34 cellular contexts compared by ENCODE assay signal in the genomic region with DNA sequence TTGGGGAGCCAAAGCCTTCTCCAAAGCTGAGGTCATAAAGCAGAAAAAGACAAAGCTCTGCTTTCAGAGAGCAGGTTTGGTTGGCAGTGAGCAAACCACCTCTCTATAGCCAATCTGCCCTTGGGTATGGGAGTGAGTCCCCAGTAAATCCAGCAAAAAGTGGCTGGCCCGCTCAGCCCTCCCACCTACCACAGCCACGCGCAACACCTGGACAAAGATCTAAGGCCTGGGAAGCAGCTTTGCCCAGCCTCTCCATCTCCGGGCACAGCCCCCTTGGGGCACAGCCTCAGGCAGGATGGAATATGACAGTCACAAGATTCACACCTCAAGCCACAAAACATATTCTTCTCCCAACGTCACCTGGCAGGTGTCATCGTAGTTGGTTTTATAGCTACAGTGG.
"Had no signal": no experiment of that assay in that cellular context is flagged by ENCODE, and none has a peak within 500 bp of the region (broad histone marks: within the 10 kb centered on the region; RNA-seq: fewer than 3 reads in every experiment).

No MANE protein-coding gene starts in this region.

- H3K27ac Mint-ChIP-seq: activated CD4-positive, alpha-beta memory T cell treated with anti-CD3 and anti-CD28 coated beads, Interleukin-2, amount 10 ng/mL, durations not matched to agents 7 days and 5 days; activated CD4-positive, alpha-beta T cell treated with anti-CD3 and anti-CD28 coated beads for 36 hours; activated CD4-positive, alpha-beta T cell treated with anti-CD3 and anti-CD28 coated beads, Interleukin-2, amount 10 ng/mL, durations not matched to agents 7 days and 5 days; activated CD8-positive, alpha-beta memory T cell treated with anti-CD3 and anti-CD28 coated beads, Interleukin-2, amount 10 ng/mL, durations not matched to agents 7 days and 5 days; activated CD8-positive, alpha-beta T cell treated with anti-CD3 and anti-CD28 coated beads, Interleukin-2, amount 10 ng/mL, durations not matched to agents 7 days and 5 days; activated naive CD4-positive, alpha-beta T cell treated with anti-CD3 and anti-CD28 coated beads, Interleukin-2, amount 10 ng/mL, durations not matched to agents 7 days and 5 days; activated naive CD4-positive, alpha-beta T cell treated with anti-CD3 and anti-CD28 coated beads, Interleukin-2, amount 50 U/mL, for 24 hours; activated naive CD8-positive, alpha-beta T cell; activated naive CD8-positive, alpha-beta T cell treated with anti-CD3 and anti-CD28 coated beads, Interleukin-2, amount 10 ng/mL, durations not matched to agents 7 days and 5 days; activated naive CD8-positive, alpha-beta T cell treated with anti-CD3 and anti-CD28 coated beads, Interleukin-2, amount 50 U/mL, for 24 hours; activated T-cell treated with anti-CD3 and anti-CD28 coated beads, Interleukin-2, amount 50 U/mL, for 24 hours; activated T-helper 2 cell treated with anti-CD3 and anti-CD28 coated beads, Interferon-gamma antibody, Interleukin-2, Interleukin-4, amounts not matched to agents 10 μg/mL and 5 μg/mL and 100 μg/mL, durations not matched to agents 14 hours and 24 hours and 36 hours; brain; T-helper 1 cell treated with Interleukin-12 subunit alpha and Interleukin-12 subunit beta and Interleukin-4 antibody, amounts not matched to agents 30 μg/mL and 1 μg/mL, for 36 hours; T-helper 2 cell treated with Interferon-gamma antibody and Interleukin-4, amounts not matched to agents 5 μg/mL and 100 μg/mL, for 36 hours had no signal

- DNase-seq: activated CD4-positive, alpha-beta memory T cell treated with anti-CD3 and anti-CD28 coated beads, Interleukin-2, amount 10 ng/mL, durations not matched to agents 7 days and 5 days; activated CD4-positive, alpha-beta T cell treated with anti-CD3 and anti-CD28 coated beads for 1 hour; activated CD4-positive, alpha-beta T cell treated with anti-CD3 and anti-CD28 coated beads for 36 hours; activated CD4-positive, alpha-beta T cell treated with anti-CD3 and anti-CD28 coated beads for 48 hours; activated CD4-positive, alpha-beta T cell treated with anti-CD3 and anti-CD28 coated beads, Interleukin-2, amount 10 ng/mL, durations not matched to agents 7 days and 5 days; activated CD4-positive, alpha-beta T cell treated with anti-CD3 and anti-CD28 coated beads, Interleukin-2, amount 50 U/mL, for 48 hours; activated CD4-positive, CD25-positive, alpha-beta regulatory T cell; activated CD8-positive, alpha-beta memory T cell treated with anti-CD3 and anti-CD28 coated beads for 24 hours; activated CD8-positive, alpha-beta memory T cell treated with anti-CD3 and anti-CD28 coated beads, Interleukin-2, amount 10 ng/mL, durations not matched to agents 7 days and 5 days; activated CD8-positive, alpha-beta memory T cell treated with anti-CD3 and anti-CD28 coated beads, Interleukin-2, amount 50 U/mL, for 48 hours; activated CD8-positive, alpha-beta T cell treated with anti-CD3 and anti-CD28 coated beads, Interleukin-2, amount 10 ng/mL, durations not matched to agents 7 days and 5 days; activated effector memory CD4-positive, alpha-beta T cell treated with Interleukin-2 at 50 U/mL for 16 hours; activated gamma-delta T cell; activated naive CD4-positive, alpha-beta T cell treated with anti-CD3 and anti-CD28 coated beads, Interleukin-2, amount 10 ng/mL, durations not matched to agents 7 days and 5 days; activated naive CD4-positive, alpha-beta T cell treated with Interleukin-2 at 50 U/mL for 16 hours; activated naive CD8-positive, alpha-beta T cell treated with anti-CD3 and anti-CD28 coated beads, Interleukin-2, amount 10 ng/mL, durations not matched to agents 7 days and 5 days; activated naive CD8-positive, alpha-beta T cell treated with anti-CD3 and anti-CD28 coated beads, Interleukin-2, amount 50 U/mL, for 24 hours; activated T-cell treated with anti-CD3 and anti-CD28 coated beads, Interleukin-2, amount 50 U/mL, for 24 hours; activated T-cell treated with anti-CD3 and anti-CD28 coated beads, Interleukin-2, amount 50 U/mL, for 48 hours; amygdala; anterior cingulate cortex; central memory CD4-positive, alpha-beta T cell; T-helper 1 cell; T-helper 2 cell; T-helper 9 cell had no signal

- H3K9me3 Mint-ChIP-seq: activated CD4-positive, alpha-beta memory T cell treated with anti-CD3 and anti-CD28 coated beads, Interleukin-2, amount 10 ng/mL, durations not matched to agents 7 days and 5 days; activated CD4-positive, alpha-beta T cell treated with anti-CD3 and anti-CD28 coated beads, Interleukin-2, amount 10 ng/mL, durations not matched to agents 7 days and 5 days; activated naive CD4-positive, alpha-beta T cell treated with anti-CD3 and anti-CD28 coated beads, Interleukin-2, amount 10 ng/mL, durations not matched to agents 7 days and 5 days; activated naive CD4-positive, alpha-beta T cell treated with anti-CD3 and anti-CD28 coated beads, Interleukin-2, amount 50 U/mL, for 24 hours; activated naive CD8-positive, alpha-beta T cell treated with anti-CD3 and anti-CD28 coated beads, Interleukin-2, amount 10 ng/mL, durations not matched to agents 7 days and 5 days; activated naive CD8-positive, alpha-beta T cell treated with anti-CD3 and anti-CD28 coated beads, Interleukin-2, amount 50 U/mL, for 24 hours; activated T-cell treated with anti-CD3 and anti-CD28 coated beads, Interleukin-2, amount 50 U/mL, for 24 hours; activated T-helper 2 cell treated with anti-CD3 and anti-CD28 coated beads, Interferon-gamma antibody, Interleukin-2, Interleukin-4, amounts not matched to agents 10 μg/mL and 5 μg/mL and 100 μg/mL, durations not matched to agents 14 hours and 24 hours and 36 hours; T-helper 1 cell treated with Interleukin-12 subunit alpha and Interleukin-12 subunit beta and Interleukin-4 antibody, amounts not matched to agents 30 μg/mL and 1 μg/mL, for 36 hours; T-helper 2 cell treated with Interferon-gamma antibody and Interleukin-4, amounts not matched to agents 5 μg/mL and 100 μg/mL, for 36 hours had no signal

- H3K4me3 Mint-ChIP-seq: activated CD4-positive, alpha-beta memory T cell treated with anti-CD3 and anti-CD28 coated beads, Interleukin-2, amount 10 ng/mL, durations not matched to agents 7 days and 5 days; activated CD4-positive, alpha-beta T cell treated with anti-CD3 and anti-CD28 coated beads for 36 hours; activated CD4-positive, alpha-beta T cell treated with anti-CD3 and anti-CD28 coated beads, Interleukin-2, amount 10 ng/mL, durations not matched to agents 7 days and 5 days; activated CD8-positive, alpha-beta memory T cell treated with anti-CD3 and anti-CD28 coated beads, Interleukin-2, amount 10 ng/mL, durations not matched to agents 7 days and 5 days; activated CD8-positive, alpha-beta T cell treated with anti-CD3 and anti-CD28 coated beads, Interleukin-2, amount 10 ng/mL, durations not matched to agents 7 days and 5 days; activated naive CD4-positive, alpha-beta T cell treated with anti-CD3 and anti-CD28 coated beads, Interleukin-2, amount 10 ng/mL, durations not matched to agents 7 days and 5 days; activated naive CD4-positive, alpha-beta T cell treated with anti-CD3 and anti-CD28 coated beads, Interleukin-2, amount 50 U/mL, for 24 hours; activated naive CD8-positive, alpha-beta T cell; activated naive CD8-positive, alpha-beta T cell treated with anti-CD3 and anti-CD28 coated beads, Interleukin-2, amount 10 ng/mL, durations not matched to agents 7 days and 5 days; activated naive CD8-positive, alpha-beta T cell treated with anti-CD3 and anti-CD28 coated beads, Interleukin-2, amount 50 U/mL, for 24 hours; activated T-cell treated with anti-CD3 and anti-CD28 coated beads, Interleukin-2, amount 50 U/mL, for 24 hours; brain; T-helper 1 cell treated with Interleukin-12 subunit alpha and Interleukin-12 subunit beta and Interleukin-4 antibody, amounts not matched to agents 30 μg/mL and 1 μg/mL, for 36 hours; T-helper 2 cell treated with Interferon-gamma antibody and Interleukin-4, amounts not matched to agents 5 μg/mL and 100 μg/mL, for 36 hours had no signal

- H3K9me3 ChIP-seq: ascending aorta had no signal

- ATAC-seq: activated CD4-positive, alpha-beta T cell treated with anti-CD3 and anti-CD28 coated beads for 36 hours; activated CD4-positive, CD25-positive, alpha-beta regulatory T cell treated with anti-CD3 and anti-CD28 coated beads, Interleukin-2, amount 50 U/mL, for 24 hours; activated CD8-positive, alpha-beta memory T cell treated with anti-CD3 and anti-CD28 coated beads, Interleukin-2, amount 10 ng/mL, durations not matched to agents 7 days and 5 days; activated CD8-positive, alpha-beta T cell treated with anti-CD3 and anti-CD28 coated beads, Interleukin-2, amount 10 ng/mL, durations not matched to agents 7 days and 5 days; activated naive CD8-positive, alpha-beta T cell treated with anti-CD3 and anti-CD28 coated beads, Interleukin-2, amount 50 U/mL, for 24 hours had no signal

- H3K27me3 Mint-ChIP-seq: activated naive CD4-positive, alpha-beta T cell treated with anti-CD3 and anti-CD28 coated beads, Interleukin-2, amount 10 ng/mL, durations not matched to agents 7 days and 5 days; activated naive CD8-positive, alpha-beta T cell; activated naive CD8-positive, alpha-beta T cell treated with anti-CD3 and anti-CD28 coated beads, Interleukin-2, amount 50 U/mL, for 24 hours had no signal

- H3K27ac ChIP-seq: ascending aorta, VCaP had no signal

- H3K4me3 ChIP-seq: ascending aorta had no signal

- H3K4me1 ChIP-seq: ascending aorta had no signal

- H3K36me3 Mint-ChIP-seq: activated CD8-positive, alpha-beta memory T cell treated with anti-CD3 and anti-CD28 coated beads, Interleukin-2, amount 10 ng/mL, durations not matched to agents 7 days and 5 days; activated naive CD4-positive, alpha-beta T cell treated with anti-CD3 and anti-CD28 coated beads, Interleukin-2, amount 10 ng/mL, durations not matched to agents 7 days and 5 days; activated naive CD4-positive, alpha-beta T cell treated with anti-CD3 and anti-CD28 coated beads, Interleukin-2, amount 50 U/mL, for 24 hours; activated naive CD8-positive, alpha-beta T cell; brain had no signal

- H3K27me3 ChIP-seq: ascending aorta had no signal

- H3K36me3 ChIP-seq: ascending aorta had no signal
